Comparison of ENCODE assay signal across 8 cellular contexts in the genomic region with DNA sequence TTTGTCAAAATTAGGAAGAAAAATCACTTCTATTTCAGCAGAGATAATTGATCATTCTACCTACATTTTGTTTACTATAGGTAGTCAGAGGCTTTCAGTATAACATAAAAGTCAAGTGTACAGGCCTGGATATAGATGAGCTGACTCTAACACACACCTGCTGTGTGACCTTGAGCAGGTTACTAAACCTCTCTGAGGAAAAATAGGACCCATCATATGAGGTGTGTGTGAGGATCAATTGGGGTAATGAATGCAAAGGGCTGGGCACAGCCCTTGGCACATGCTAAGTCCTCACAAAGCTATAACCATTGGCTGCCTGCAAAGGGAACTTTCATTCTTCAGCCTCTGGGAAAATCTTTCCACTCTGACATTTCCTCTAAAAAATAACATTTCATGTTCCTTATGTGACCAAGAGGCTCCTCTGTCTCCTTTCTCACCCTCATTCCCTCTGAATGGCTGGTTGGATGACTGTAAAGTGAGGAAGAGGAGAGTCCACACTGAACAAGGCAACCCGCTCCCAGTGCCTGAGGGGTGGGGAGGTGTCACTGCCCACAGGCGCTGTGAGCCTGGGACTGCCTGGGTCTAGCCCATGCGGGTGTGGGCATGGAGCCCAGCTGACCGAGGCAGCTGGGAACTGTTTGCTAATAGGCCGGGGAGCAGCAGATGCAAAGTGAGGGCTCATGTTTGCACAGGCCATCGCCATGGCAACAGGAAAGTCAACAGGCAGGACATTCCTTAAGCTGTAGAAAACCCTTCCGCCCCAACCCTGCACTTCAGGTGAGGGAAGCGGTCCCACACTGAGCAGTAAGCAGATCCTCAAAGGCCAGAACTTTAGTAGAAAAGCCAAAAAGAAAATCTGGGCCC. TPM values are rescaled to one million over a fixed set of nuclear protein-coding genes. Genes with fewer than 3 reads are reported as not detected.
A peak's percentile ranks its signal among the peaks of the same experiment; 100 is the strongest.
DNase-seq lines count a peak whose midpoint lies in the region; ATAC-seq and TF ChIP-seq lines count a peak whose summit lies in the region.

No MANE protein-coding gene starts in this region.

- H3K4me3 ChIP-seq in H7 (ENCODE audit: insufficient read depth, low read depth, low read length), result no peak overlapping the region
- no peak overlapping the region for H3K4me3 ChIP-seq in colonic mucosa

- H3K36me3 ChIP-seq in H7 (replicated peaks; ENCODE audit: control insufficient read depth, insufficient read depth, low read length), result no peaks in the 10 kb centered on the region
- H3K36me3 ChIP-seq in colonic mucosa, result no peaks in the 10 kb centered on the region

- H3K9ac ChIP-seq in colonic mucosa (ENCODE audit: low read depth in 2 of 2, low read length in 2 of 2), result peak overlapping the region; percentile 26 to 55

- intact Hi-C loops in colonic mucosa (cut with DNase I) (no loop called here), left colon (cut with DNase I, micrococcal nuclease) (no loop called here)

- H3K27ac ChIP-seq in colonic mucosa (peak overlapping the region; percentile 73), substantia nigra (ENCODE audit: low read depth, low read length, poor library complexity, severe bottlenecking) (no peak overlapping the region)

- no peak for TF ChIP-seq CTCF in colonic mucosa (IDR thresholded peaks at IDR 0.05)

- H3K27me3 ChIP-seq in H7 (ENCODE audit: control insufficient read depth, insufficient read depth, low read length) (no peaks in the 10 kb centered on the region), colonic mucosa (no peaks in the 10 kb centered on the region)

- H3K9me3 ChIP-seq in colonic mucosa, result no peaks in the 10 kb centered on the region

- ATAC-seq in left colon (peak; percentile 94), GM18520 (IDR thresholded peaks at IDR 0.05; ENCODE audit: unreplicated experiment) (no peak)

- DNase-seq in H7 (peak; percentile 86), NCI-H526 treated with DMSO at 0.1 percent for 48 hours (lab: John Stamatoyannopoulos, UW) (peak; percentile 78), colonic mucosa (peak; percentile 95), left colon (peak; percentile 88 to 97), substantia nigra (lab: John Stamatoyannopoulos, UW) (peak in 40 of 49 donors; percentile 13 to 80 (median 54)), COLO829 (ENCODE audit: low spot score) (no peak), cerebellar nuclear complex (lab: John Stamatoyannopoulos, UW) (no peak)

- peaks cover 11% of the 10 kb centered on the region for H3K4me1 ChIP-seq in colonic mucosa

RNA-seq across cellular contexts. Expression of gene MYOF, which starts 36.8 kb away (rescaled TPM):
- 2.8 and 3.0 TPM in 2 replicates for total RNA-seq in H7 (2014; rRNA removed; shearing (Covaris generic))
- total RNA-seq in colonic mucosa, result 10 to 100 TPM; 88.1 to 90.9 TPM
- 100 to 1,000 TPM; 106 to 110 TPM for total RNA-seq in left colon

RNA-seq across cellular contexts. Expression of gene CEP55, which starts 51.1 kb away (rescaled TPM):
- 41.8 and 46.0 TPM in 2 replicates for total RNA-seq in H7 (2014; rRNA removed; shearing (Covaris generic))
- total RNA-seq in colonic mucosa, result 10 to 100 TPM; 11.3 to 30.0 TPM
- total RNA-seq in left colon, result 1 to 10 TPM; 2.0 to 7.4 TPM

Comparison
In these comparisons a context has a peak if more than half of its experiments do, and no peak if none do; other contexts are left out.
1. DNase-seq: peak in H7 (single experiment), NCI-H526 treated with DMSO at 0.1 percent for 48 hours (single experiment), colonic mucosa (single experiment), left colon (2 of 2) and substantia nigra (40 of 49); none in COLO829 (single experiment) and cerebellar nuclear complex (0 of 2).
2. RNA of gene MYOF, which starts 36.8 kb away (total RNA-seq): 106 to 110 TPM in left colon and 88.1 to 90.9 TPM in colonic mucosa; 2.8 to 3.0 TPM in H7; every median in the first group is over 10 times any median in the second.